Comparison of ENCODE assay signal across 23 cellular contexts in genomic region chr13:44936246-44936645, GRCh38.
"Had no signal": no experiment of that assay in that cellular context is flagged by ENCODE, and none has a peak within 500 bp of the region (broad histone marks: within the 10 kb centered on the region; RNA-seq: fewer than 3 reads in every experiment).

No MANE protein-coding gene starts in this region.

- DNase-seq: activated CD4-positive, alpha-beta T cell treated with anti-CD3 and anti-CD28 coated beads for 1 hour; activated CD4-positive, alpha-beta T cell treated with anti-CD3 and anti-CD28 coated beads, Interleukin-2, amount 10 ng/mL, durations not matched to agents 7 days and 5 days; activated CD8-positive, alpha-beta T cell treated with anti-CD3 and anti-CD28 coated beads for 36 hours; activated naive CD8-positive, alpha-beta T cell treated with anti-CD3 and anti-CD28 coated beads, Interleukin-2, amount 50 U/mL, for 24 hours; activated T-cell treated with anti-CD3 and anti-CD28 coated beads, Interleukin-2, amount 50 U/mL, for 48 hours; head of caudate nucleus; left colon; mammary epithelial cell; midbrain; naive thymus-derived CD4-positive, alpha-beta T cell; occipital lobe; posterior cingulate gyrus; right lobe of liver; stimulated activated CD4-positive, alpha-beta T cell treated with anti-CD3 and anti-CD28 coated beads, Interleukin-2, amount 100 ng/mL, for 48 hours; stimulated activated naive CD8-positive, alpha-beta T cell treated with anti-CD3 and anti-CD28 coated beads, Interleukin-15, Interleukin-2, amounts not matched to agents 100 U/mL and 50 U/mL, for 24 hours; T-helper 17 cell; testis; transverse colon had no signal

- H3K27me3 ChIP-seq: gastroesophageal sphincter, neural progenitor cell, right lobe of liver, testis, transverse colon had no signal

- H3K4me1 ChIP-seq: right lobe of liver, transverse colon had no signal

- H3K27ac ChIP-seq: gastroesophageal sphincter, neural progenitor cell, right lobe of liver, testis, transverse colon had no signal

- H3K9me3 ChIP-seq: gastroesophageal sphincter, right lobe of liver, testis, transverse colon had no signal

- ATAC-seq: activated CD8-positive, alpha-beta T cell treated with anti-CD3 and anti-CD28 coated beads for 36 hours; activated naive CD8-positive, alpha-beta T cell treated with anti-CD3 and anti-CD28 coated beads, Interleukin-2, amount 50 U/mL, for 24 hours; gastroesophageal sphincter; left colon; naive thymus-derived CD4-positive, alpha-beta T cell; right lobe of liver; SK-N-SH treated with all-trans-retinoic acid at 6 μM for 48 hours; stimulated activated naive CD8-positive, alpha-beta T cell treated with anti-CD3 and anti-CD28 coated beads, Interleukin-15, Interleukin-2, amounts not matched to agents 100 U/mL and 50 U/mL, for 24 hours; T-helper 17 cell had no signal

- H3K36me3 ChIP-seq: gastroesophageal sphincter, neural progenitor cell, right lobe of liver, transverse colon had no signal

- FAIRE-seq: endothelial cell of umbilical vein, islet of Langerhans had no signal

- H3K4me2 ChIP-seq: neural progenitor cell had no signal

- H3K9ac ChIP-seq: neural progenitor cell had no signal

- H3K4me3 ChIP-seq: gastroesophageal sphincter, neural progenitor cell, right lobe of liver, testis, transverse colon had no signal

- H2AFZ ChIP-seq: neural progenitor cell had no signal
